ENCODE assay signal across 8 cellular contexts in the genomic region with DNA sequence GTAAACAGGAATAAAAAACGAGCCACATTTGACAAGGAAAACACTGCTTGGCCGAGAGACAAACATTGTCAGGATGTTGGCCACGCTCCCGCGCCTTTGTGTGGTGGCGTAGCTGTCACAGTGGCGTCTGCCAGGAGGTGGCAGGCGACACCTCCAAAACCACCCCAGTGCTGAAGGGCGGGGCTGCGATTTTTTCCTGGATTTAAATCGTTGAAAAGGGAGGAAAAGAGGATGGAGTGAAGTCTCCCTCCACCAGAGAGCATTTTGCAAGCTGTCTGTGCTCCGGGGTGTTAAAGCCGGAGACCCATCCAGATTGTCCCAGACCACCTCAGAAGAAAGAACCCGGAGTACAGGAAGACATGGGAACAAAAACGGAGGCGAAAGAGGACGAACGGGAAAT. TPM values are rescaled to one million over a fixed set of nuclear protein-coding genes. Genes with fewer than 3 reads are reported as not detected.
A peak's percentile ranks its signal among the peaks of the same experiment; 100 is the strongest.
DNase-seq lines count a peak whose midpoint lies in the region; ATAC-seq and TF ChIP-seq lines count a peak whose summit lies in the region.

No MANE protein-coding gene starts in this region.

- H3K4me3 ChIP-seq in AG09309 (ENCODE audit: control insufficient read depth, low read depth, low read length) = no peak overlapping the region
- no peak overlapping the region for H3K4me3 ChIP-seq in GM23338
- peak overlapping the region in 1 of 4 donors; percentile 28 for H3K4me3 ChIP-seq in tibial nerve

- TF ChIP-seq CTCF in AG09309 (IDR thresholded peaks at IDR 0.05; ENCODE audit: control insufficient read depth, insufficient read depth, low read depth, low read length, missing control alignments) (peak; percentile 86), GM23338 (conservative IDR thresholded peaks at IDR 0.05; ENCODE audit: low read depth in 2 of 2) (peak; percentile 87 to 95), nephron progenitor cell (IDR thresholded peaks at IDR 0.05) (peak; percentile 73), tibial nerve (IDR thresholded peaks at IDR 0.05) (peak; percentile 77 to 94 (median 85))

- no peak overlapping the region for H3K4me2 ChIP-seq in GM23338

- CTCF ChIA-PET in activated naive CD4-positive, alpha-beta T cell treated with anti-CD3 and anti-CD28 coated beads, Interleukin-2, amount 10 ng/mL, durations not matched to agents 7 days and 5 days (lab: Charles Lee) = interaction anchor here (0.7 to 5.2 kb wide), 11 partner anchors 10 to 261 kb away, joined by 3 to 59 read pairs (median 7); partner anchors contain the start of genes NXN and TIMM22

- H3K4me1 Mint-ChIP-seq in GM23338 (peaks cover 19% of the 10 kb centered on the region), nephron progenitor cell (peaks cover 51% of the 10 kb centered on the region)
- peaks cover 7% of the 10 kb centered on the region for H3K4me1 Mint-ChIP-seq in activated naive CD4-positive, alpha-beta T cell treated with anti-CD3 and anti-CD28 coated beads, Interleukin-2, amount 10 ng/mL, durations not matched to agents 7 days and 5 days

- ATAC-seq in GM23338 (peak; percentile 65), HG02798 (IDR thresholded peaks at IDR 0.05; ENCODE audit: poor library complexity, unreplicated experiment) (no peak)

- no peak overlapping the region for H2AFZ ChIP-seq in GM23338

- no peaks in the 10 kb centered on the region for H3K9me3 ChIP-seq in tibial nerve

- H3K9me2 ChIP-seq in GM23338 (ENCODE audit: insufficient read depth) = no peaks in the 10 kb centered on the region

- peaks cover 32% of the 10 kb centered on the region for H3K36me3 Mint-ChIP-seq in GM23338 (ENCODE audit: low read depth)
- peaks cover 18% of the 10 kb centered on the region for H3K36me3 Mint-ChIP-seq in activated naive CD4-positive, alpha-beta T cell treated with anti-CD3 and anti-CD28 coated beads, Interleukin-2, amount 10 ng/mL, durations not matched to agents 7 days and 5 days
- peaks cover 38% of the 10 kb centered on the region for H3K36me3 Mint-ChIP-seq in nephron progenitor cell (ENCODE audit: low read depth)

- TF ChIP-seq POLR2A in tibial nerve (IDR thresholded peaks at IDR 0.05) = no peak

- H3K4me3 Mint-ChIP-seq in GM23338 (no peak overlapping the region), nephron progenitor cell (no peak overlapping the region)
- H3K4me3 Mint-ChIP-seq in activated naive CD4-positive, alpha-beta T cell treated with anti-CD3 and anti-CD28 coated beads, Interleukin-2, amount 10 ng/mL, durations not matched to agents 7 days and 5 days = no peak overlapping the region

- H3K27me3 Mint-ChIP-seq in GM23338 (ENCODE audit: insufficient read depth, low read depth, poor library complexity) (peaks cover 27% of the 10 kb centered on the region), nephron progenitor cell (ENCODE audit: low read depth, poor library complexity) (peaks cover 3% of the 10 kb centered on the region)
- no peaks in the 10 kb centered on the region for H3K27me3 Mint-ChIP-seq in activated naive CD4-positive, alpha-beta T cell treated with anti-CD3 and anti-CD28 coated beads, Interleukin-2, amount 10 ng/mL, durations not matched to agents 7 days and 5 days

- H3K27ac ChIP-seq in GM23338 (ENCODE audit: low read depth) (peak overlapping the region; percentile 5; the same call in 1 of the 2 replicates), tibial nerve (peak overlapping the region in 3 of 4 donors; percentile 2 to 74 (median 68))

- H3K27me3 ChIP-seq in GM23338 (ENCODE audit: insufficient read depth) = no peaks in the 10 kb centered on the region
- no peaks in the 10 kb centered on the region for H3K27me3 ChIP-seq in tibial nerve

- 4 to 9% methylated on average over 18 of the region's 18 CpGs for WGBS in tibial nerve, 2 donors

- H3K4me1 ChIP-seq in GM23338 (ENCODE audit: insufficient read depth) (no peaks in the 10 kb centered on the region; the same call in 1 of the 2 replicates), tibial nerve (peaks cover 0 to 18% (median 2%) of the 10 kb centered on the region in 4 donors)

- TF ChIP-seq EP300 in tibial nerve (IDR thresholded peaks at IDR 0.05) = peak in 1 of 2 donors; percentile 72

- peaks cover 21% of the 10 kb centered on the region for H3F3A ChIP-seq in GM23338 (replicated peaks; ENCODE audit: low read depth)

- H3K9me3 Mint-ChIP-seq in GM23338 = no peaks in the 10 kb centered on the region; the same call in 1 of the 3 replicates
- no peaks in the 10 kb centered on the region for H3K9me3 Mint-ChIP-seq in activated naive CD4-positive, alpha-beta T cell treated with anti-CD3 and anti-CD28 coated beads, Interleukin-2, amount 10 ng/mL, durations not matched to agents 7 days and 5 days
- no peaks in the 10 kb centered on the region for H3K9me3 Mint-ChIP-seq in nephron progenitor cell

- no peaks in the 10 kb centered on the region; the same call in none of the 2 replicates for H3K79me2 ChIP-seq in GM23338 (replicated peaks; ENCODE audit: insufficient read depth)

- H3K36me3 ChIP-seq in GM23338 (ENCODE audit: insufficient read depth) = no peaks in the 10 kb centered on the region
- H3K36me3 ChIP-seq in tibial nerve = peaks cover 0 to 37% (median under 1%) of the 10 kb centered on the region in 3 donors

- peaks cover 5% of the 10 kb centered on the region for H4K20me1 ChIP-seq in GM23338 (replicated peaks; ENCODE audit: insufficient read depth)

- DNase-seq in AG09309 (ENCODE audit: low read depth) (peak; percentile 37), GM23338 (ENCODE audit: low spot score) (peak; percentile 93), NOMO-1 treated with DMSO at 0.1 percent for 48 hours (lab: John Stamatoyannopoulos, UW; ENCODE audit: unreplicated experiment) (peak; percentile 5), foreskin melanocyte (peak; percentile 63), nephron progenitor cell (peak; percentile 79), tibial nerve (ENCODE audit: low spot score in 2 of 2) (peak; percentile 79 to 82)
- peak; percentile 66 for DNase-seq in activated naive CD4-positive, alpha-beta T cell treated with anti-CD3 and anti-CD28 coated beads, Interleukin-2, amount 10 ng/mL, durations not matched to agents 7 days and 5 days

- H3K27ac Mint-ChIP-seq in GM23338 (peak overlapping the region; percentile 87; the same call in 1 of the 2 replicates), nephron progenitor cell (no peak overlapping the region)
- H3K27ac Mint-ChIP-seq in activated naive CD4-positive, alpha-beta T cell treated with anti-CD3 and anti-CD28 coated beads, Interleukin-2, amount 10 ng/mL, durations not matched to agents 7 days and 5 days = no peak overlapping the region

TF ChIP-seq in GM23338, 12 proteins besides CTCF, POLR2A, EP300 and RAD21:
- peak; percentile 38; the same call in 1 of the 2 replicates for TF ChIP-seq POLR2AphosphoS5 (IDR thresholded peaks at IDR 0.05; ENCODE audit: low read depth)
- TF ChIP-seq CREB1 (CRISPR knock-in tag; IDR thresholded peaks at IDR 0.05; ENCODE audit: low read depth) = peak; percentile 21; the same call in 1 of the 2 replicates
- no peak for TF ChIP-seq JUNB (IDR thresholded peaks at IDR 0.05; ENCODE audit: unreplicated experiment)

RNA-seq across cellular contexts. Expression of gene MRM3, which starts 12.7 kb away (rescaled TPM):
- 23.4 and 41.3 TPM in 2 replicates for total RNA-seq in GM23338 (2014; rRNA removed; shearing (Covaris generic))
- 17.0 and 17.7 TPM in 2 replicates for polyA plus RNA-seq in GM23338 (2016; fragmentation: Nextera tagmentation; extraction: Ambion mirVana)
- 10 to 100 TPM; 18.6 to 29.1 (median 24.8) TPM for total RNA-seq in tibial nerve

RNA-seq across cellular contexts. Expression of gene GLOD4, which starts 12.8 kb away (rescaled TPM):
- total RNA-seq in GM23338 (2014; rRNA removed; shearing (Covaris generic)) = 69.7 and 122 TPM in 2 replicates
- 118 and 120 TPM in 2 replicates for polyA plus RNA-seq in GM23338 (2016; fragmentation: Nextera tagmentation; extraction: Ambion mirVana)
- total RNA-seq in tibial nerve = 10 to 100 TPM; 28.6 to 53.7 (median 37.0) TPM

RNA-seq across cellular contexts. Expression of gene GEMIN4, which starts 42.8 kb away (rescaled TPM):
- 42.4 and 45.0 TPM in 2 replicates for total RNA-seq in GM23338 (2014; rRNA removed; shearing (Covaris generic))
- polyA plus RNA-seq in GM23338 (2016; fragmentation: Nextera tagmentation; extraction: Ambion mirVana) = 14.1 and 14.5 TPM in 2 replicates
- total RNA-seq in tibial nerve = 10 to 100 TPM in 3 of 4 donors, 1 to 10 TPM in 1; 9.9 to 29.0 (median 15.9) TPM

Comparison
In these comparisons a context has a peak if more than half of its experiments do, and no peak if none do; other contexts are left out.
1. DNase-seq: peak in every context shown above with its lines; median percentile 93 in GM23338; 80 in tibial nerve; 79 in nephron progenitor cell; 66 in activated naive CD4-positive, alpha-beta T cell treated with anti-CD3 and anti-CD28 coated beads, Interleukin-2, amount 10 ng/mL, durations not matched to agents 7 days and 5 days; 63 in foreskin melanocyte; 37 in AG09309; 5 in NOMO-1 treated with DMSO at 0.1 percent for 48 hours.